In genomic region chr5:145539201-145539600, GRCh38 we compare ENCODE assay signal across 7 cellular contexts.
"Had no signal": no experiment of that assay in that cellular context is flagged by ENCODE, and none has a peak within 500 bp of the region (broad histone marks: within the 10 kb centered on the region; RNA-seq: fewer than 3 reads in every experiment).

No MANE protein-coding gene starts in this region.

- H3K36me3 ChIP-seq: HAP-1 had no signal

- FAIRE-seq: HepG2 had no signal

- DNase-seq: GM23248, H7, HFFc6, KBM-7 had no signal

- H3K27ac Mint-ChIP-seq: HFFc6 had no signal

- H2AFZ ChIP-seq: GM23248 had no signal

- H3K4me3 Mint-ChIP-seq: HFFc6 had no signal

- H3K27ac ChIP-seq: GM23248, HL-60 had no signal

- H3K9ac ChIP-seq: GM23248 had no signal

- H3K4me1 ChIP-seq: HAP-1 had no signal

- H3K4me3 ChIP-seq: GM23248, HAP-1 had no signal
